29 cellular contexts compared by ENCODE assay signal in the genomic region with DNA sequence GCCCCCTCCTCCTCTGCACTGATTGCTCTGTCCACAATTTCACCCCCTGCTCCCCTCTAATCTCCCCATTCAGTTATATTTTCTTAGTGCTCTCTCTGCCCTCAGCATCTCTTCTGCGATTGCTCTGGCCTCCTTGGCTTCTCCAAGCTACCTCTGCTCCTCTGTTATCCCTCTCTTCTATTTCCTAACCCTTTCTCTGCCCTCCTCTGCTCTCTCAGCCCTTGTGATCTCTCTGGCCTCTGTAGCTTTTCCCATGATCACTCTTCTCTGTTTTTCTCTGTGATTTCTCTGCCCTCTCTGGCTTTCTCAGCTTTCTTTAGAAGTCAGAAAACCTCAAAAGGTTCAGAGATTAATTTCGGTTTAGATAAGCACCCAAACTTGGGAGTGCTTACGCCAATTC.
DNase-seq lines count a peak whose midpoint lies in the region; ATAC-seq and TF ChIP-seq lines count a peak whose summit lies in the region.
"Had no signal": no experiment of that assay in that cellular context is flagged by ENCODE, and none has a peak within 500 bp of the region (broad histone marks: within the 10 kb centered on the region; RNA-seq: fewer than 3 reads in every experiment).

No MANE protein-coding gene starts in this region.

- TF ChIP-seq CTCF in Loucy (conservative IDR thresholded peaks at IDR 0.05; ENCODE audit: low read length) (no peak), heart left ventricle (IDR thresholded peaks at IDR 0.05) (no peak), mesothelial cell of epicardium (IDR thresholded peaks at IDR 0.05; ENCODE audit: unreplicated experiment) (no peak), stomach (IDR thresholded peaks at IDR 0.05) (no peak), GM10248 (IDR thresholded peaks at IDR 0.05; ENCODE audit: control extremely low read depth, extremely low read depth, low read depth, missing control alignments) (no peak)

- H3K9ac ChIP-seq in Loucy (ENCODE audit: low read depth, low read length, poor library complexity, severe bottlenecking) = no peak overlapping the region
- H3K9ac ChIP-seq: BLaER1 treated with 17β-estradiol and CSF1 and Interleukin-3, amounts not matched to agents 10 nM and 100 nM had no signal

- intact Hi-C loops in heart left ventricle (cut with DNase I) (no loop called here), stomach (cut with DNase I; ENCODE audit: low total_unique reads) (no loop called here)

- TF ChIP-seq POLR2A in heart left ventricle (IDR thresholded peaks at IDR 0.05) = no peak
- no peak for TF ChIP-seq POLR2A in stomach (IDR thresholded peaks at IDR 0.05)

- WGBS in heart left ventricle, 4 donors = 42 to 55% (median 48%) methylated on average over 3 of the region's 3 CpGs
- WGBS in stomach, 5 donors = 21 to 31% (median 28%) methylated on average over 3 of the region's 3 CpGs

- peak overlapping the region in 10 of 12 donors; percentile 0 to 75 (median 55) for H3K27ac ChIP-seq in heart left ventricle
- H3K27ac ChIP-seq in stomach = peak overlapping the region; percentile 1 to 43 (median 10)
- H3K27ac ChIP-seq: BLaER1 treated with 17β-estradiol and CSF1 and Interleukin-3, amounts not matched to agents 10 nM and 100 nM; brain microvascular endothelial cell; gastrocnemius medialis; hepatocyte; thyroid gland had no signal

- H3K36me3 ChIP-seq in Loucy (ENCODE audit: insufficient read depth, low read length) (no peaks in the 10 kb centered on the region), heart left ventricle (no peaks in the 10 kb centered on the region), stomach (no peaks in the 10 kb centered on the region)
- H3K36me3 ChIP-seq: BLaER1 treated with 17β-estradiol and CSF1 and Interleukin-3, amounts not matched to agents 10 nM and 100 nM; brain microvascular endothelial cell; gastrocnemius medialis; thyroid gland had no signal

- H3K9me3 ChIP-seq in Loucy (ENCODE audit: insufficient read depth, low read depth, low read length) (no peaks in the 10 kb centered on the region), heart left ventricle (no peaks in the 10 kb centered on the region), stomach (no peaks in the 10 kb centered on the region)
- H3K9me3 ChIP-seq: gastrocnemius medialis, thyroid gland had no signal

- peak overlapping the region; percentile 64 for H3K27ac Mint-ChIP-seq in mesothelial cell of epicardium
- H3K27ac Mint-ChIP-seq: activated T-helper 2 cell treated with anti-CD3 and anti-CD28 coated beads, Interferon-gamma antibody, Interleukin-2, Interleukin-4, amounts not matched to agents 10 μg/mL and 5 μg/mL and 100 μg/mL, durations not matched to agents 14 hours and 24 hours and 36 hours; stimulated activated naive CD8-positive, alpha-beta T cell treated with anti-CD3 and anti-CD28 coated beads, Interleukin-15, amount 100 ng/mL, for 72 hours had no signal

- H3K9me2 ChIP-seq in Loucy (replicated peaks; ENCODE audit: low read depth, low read length) = no peaks in the 10 kb centered on the region

- H3F3A ChIP-seq in Loucy (ENCODE audit: low read depth) = no peaks in the 10 kb centered on the region

- no peak for DNase-seq in heart left ventricle
- no peak for DNase-seq in mesothelial cell of epicardium (ENCODE audit: low spot score in 2 of 2, unreplicated experiment in 2 of 2)
- DNase-seq in stomach = no peak
- DNase-seq in NCI-H510A treated with DMSO at 0.1 percent for 48 hours (lab: John Stamatoyannopoulos, UW) = no peak
- no peak for DNase-seq in GM10248 (ENCODE audit: extremely low spot score)
- DNase-seq: activated CD4-positive, alpha-beta T cell treated with anti-CD3 and anti-CD28 coated beads for 4 hours; activated CD8-positive, alpha-beta memory T cell treated with anti-CD3 and anti-CD28 coated beads for 24 hours; activated naive CD4-positive, alpha-beta T cell treated with anti-CD3 and anti-CD28 coated beads, Interleukin-2, amount 50 U/mL, for 16 hours; activated T-cell treated with anti-CD3 and anti-CD28 coated beads for 4 hours; amniotic stem cell; brain microvascular endothelial cell; gastrocnemius medialis; IMR-90; mesenchymal stem cell; NCI-H1436 treated with DMSO at 0.1 percent for 48 hours; NCI-H2081 treated with DMSO at 0.1 percent for 48 hours; NCI-H345; NCI-H774; occipital lobe; SIG-M5; stimulated activated naive CD8-positive, alpha-beta T cell treated with anti-CD3 and anti-CD28 coated beads, Interleukin-15, amount 100 ng/mL, for 72 hours; SW 1271; thyroid gland had no signal

- H3K27me3 ChIP-seq in Loucy (ENCODE audit: insufficient read depth, low read length, poor library complexity, severe bottlenecking) (no peaks in the 10 kb centered on the region), heart left ventricle (no peaks in the 10 kb centered on the region), stomach (no peaks in the 10 kb centered on the region)
- H3K27me3 ChIP-seq: BLaER1 treated with 17β-estradiol and CSF1 and Interleukin-3, amounts not matched to agents 10 nM and 100 nM; brain microvascular endothelial cell; gastrocnemius medialis; hepatocyte; thyroid gland had no signal

- H2AFZ ChIP-seq in Loucy (ENCODE audit: low read length) = peak overlapping the region; percentile 45; the same call in 1 of the 2 replicates
- H2AFZ ChIP-seq: hepatocyte had no signal

- H3K4me1 Mint-ChIP-seq in mesothelial cell of epicardium = peaks cover 14% of the 10 kb centered on the region
- H3K4me1 Mint-ChIP-seq: stimulated activated naive CD8-positive, alpha-beta T cell treated with anti-CD3 and anti-CD28 coated beads, Interleukin-15, amount 100 ng/mL, for 72 hours had no signal

- no peak overlapping the region for H3K4me3 Mint-ChIP-seq in mesothelial cell of epicardium
- H3K4me3 Mint-ChIP-seq: stimulated activated naive CD8-positive, alpha-beta T cell treated with anti-CD3 and anti-CD28 coated beads, Interleukin-15, amount 100 ng/mL, for 72 hours had no signal

- peaks cover 2% of the 10 kb centered on the region for H3K36me3 Mint-ChIP-seq in mesothelial cell of epicardium

- ATAC-seq in heart left ventricle (peak in 3 of 4 donors; percentile 51 to 67 (median 58)), HG03280 (IDR thresholded peaks at IDR 0.05; ENCODE audit: unreplicated experiment) (no peak)
- ATAC-seq: gastrocnemius medialis; Panc1; stimulated activated naive CD8-positive, alpha-beta T cell treated with anti-CD3 and anti-CD28 coated beads, Interleukin-15, amount 100 ng/mL, for 72 hours had no signal

- POLR2A ChIA-PET in GM10248 (lab: Yijun Ruan, JAX) = no interaction called here

- H3K4me3 ChIP-seq in Loucy (ENCODE audit: low read length, poor library complexity, severe bottlenecking) = no peak overlapping the region
- H3K4me3 ChIP-seq in heart left ventricle = no peak overlapping the region
- H3K4me3 ChIP-seq in stomach = no peak overlapping the region
- H3K4me3 ChIP-seq: BLaER1 treated with 17β-estradiol and CSF1 and Interleukin-3, amounts not matched to agents 10 nM and 100 nM; gastrocnemius medialis; hepatocyte; thyroid gland had no signal

- no peaks in the 10 kb centered on the region for H3K27me3 Mint-ChIP-seq in mesothelial cell of epicardium (ENCODE audit: low read depth)

- TF ChIP-seq EP300 in stomach (IDR thresholded peaks at IDR 0.05) = no peak

- H4K20me1 ChIP-seq in Loucy (ENCODE audit: insufficient read depth, low read length, poor library complexity, severe bottlenecking) = no peaks in the 10 kb centered on the region
- H4K20me1 ChIP-seq: BLaER1 treated with 17β-estradiol and CSF1 and Interleukin-3, amounts not matched to agents 10 nM and 100 nM had no signal

- H3K79me2 ChIP-seq in Loucy (ENCODE audit: insufficient read depth, low read length) = no peaks in the 10 kb centered on the region
- H3K79me2 ChIP-seq: hepatocyte had no signal

- CTCF ChIA-PET in GM10248 (lab: Yijun Ruan, JAX) = interaction anchor here (1.1 to 1.5 kb wide), 2 partner anchors 8 to 51 kb away, joined by 4 read pairs; no protein-coding TSS in a partner anchor

- H3K4me1 ChIP-seq in Loucy (ENCODE audit: insufficient read depth, low read length, poor library complexity, severe bottlenecking) (peaks cover 3% of the 10 kb centered on the region), heart left ventricle (peaks cover 0 to 40% (median 16%) of the 10 kb centered on the region in 12 donors), stomach (peaks cover 0 to 36% (median 21%) of the 10 kb centered on the region in 4 donors)
- H3K4me1 ChIP-seq: BLaER1 treated with 17β-estradiol and CSF1 and Interleukin-3, amounts not matched to agents 10 nM and 100 nM; gastrocnemius medialis; thyroid gland had no signal

- H3K4me2 ChIP-seq in Loucy (ENCODE audit: low read depth, low read length, poor library complexity, severe bottlenecking) = no peak overlapping the region
- H3K4me2 ChIP-seq: BLaER1 treated with 17β-estradiol and CSF1 and Interleukin-3, amounts not matched to agents 10 nM and 100 nM; hepatocyte had no signal

- no peaks in the 10 kb centered on the region for H3K9me3 Mint-ChIP-seq in mesothelial cell of epicardium
- H3K9me3 Mint-ChIP-seq: activated T-helper 2 cell treated with anti-CD3 and anti-CD28 coated beads, Interferon-gamma antibody, Interleukin-2, Interleukin-4, amounts not matched to agents 10 μg/mL and 5 μg/mL and 100 μg/mL, durations not matched to agents 14 hours and 24 hours and 36 hours; stimulated activated naive CD8-positive, alpha-beta T cell treated with anti-CD3 and anti-CD28 coated beads, Interleukin-15, amount 100 ng/mL, for 72 hours had no signal
